Comparison of ENCODE assay signal across 11 cellular contexts in genomic region chr2:221527759-221528444, GRCh38. TPM values are rescaled to one million over a fixed set of nuclear protein-coding genes. Genes with fewer than 3 reads are reported as not detected.
A peak's percentile ranks its signal among the peaks of the same experiment; 100 is the strongest.
DNase-seq lines count a peak whose midpoint lies in the region; ATAC-seq and TF ChIP-seq lines count a peak whose summit lies in the region.
"Had no signal": no experiment of that assay in that cellular context is flagged by ENCODE, and none has a peak within 500 bp of the region (broad histone marks: within the 10 kb centered on the region; RNA-seq: fewer than 3 reads in every experiment).

No MANE protein-coding gene starts in this region.

- H3K4me3 ChIP-seq in left lung: no peak overlapping the region
- H3K4me3 ChIP-seq: spleen had no signal

- no peaks in the 10 kb centered on the region for H3K27me3 ChIP-seq in left lung
- H3K27me3 ChIP-seq: spleen had no signal

- TF ChIP-seq CTCF in left lung (IDR thresholded peaks at IDR 0.05) (no peak), type B pancreatic cell (conservative IDR thresholded peaks at IDR 0.05) (no peak)

- H3K36me3 ChIP-seq in left lung: no peaks in the 10 kb centered on the region
- H3K36me3 ChIP-seq: spleen had no signal

- intact Hi-C loops in left lung (cut with DNase I): no loop called here

- H3K27ac ChIP-seq in left lung: peak overlapping the region; percentile 69 to 75

- no peaks in the 10 kb centered on the region for H3K9me3 Mint-ChIP-seq in activated naive CD4-positive, alpha-beta T cell treated with anti-CD3 and anti-CD28 coated beads, Interleukin-2, amount 50 U/mL, for 24 hours
- H3K9me3 Mint-ChIP-seq in type B pancreatic cell: no peaks in the 10 kb centered on the region

- ATAC-seq in left lung (peak; percentile 67), HG02981 (IDR thresholded peaks at IDR 0.05; ENCODE audit: unreplicated experiment) (no peak), GM19467 (IDR thresholded peaks at IDR 0.05; ENCODE audit: unreplicated experiment) (no peak)

- H3K9me3 ChIP-seq in left lung: no peaks in the 10 kb centered on the region
- H3K9me3 ChIP-seq: spleen had no signal

- no peaks in the 10 kb centered on the region for H3K27me3 Mint-ChIP-seq in activated naive CD4-positive, alpha-beta T cell treated with anti-CD3 and anti-CD28 coated beads, Interleukin-2, amount 50 U/mL, for 24 hours
- peaks cover 4% of the 10 kb centered on the region for H3K27me3 Mint-ChIP-seq in type B pancreatic cell

- peak; percentile 22 for DNase-seq in activated naive CD4-positive, alpha-beta T cell treated with Interleukin-2 at 50 U/mL for 16 hours
- DNase-seq in activated naive CD4-positive, alpha-beta T cell treated with anti-CD3 and anti-CD28 coated beads, Interleukin-2, amount 50 U/mL, for 16 hours: no peak
- DNase-seq in left lung (no peak), type B pancreatic cell (ENCODE audit: extremely low spot score, unreplicated experiment) (no peak), iPS-NIHi7 (ENCODE audit: extremely low spot score) (no peak)
- DNase-seq: NCI-H345; spleen; stimulated activated naive CD4-positive, alpha-beta T cell treated with Interleukin-2 at 50 U/mL for 16 hours had no signal

- peaks cover 18 to 22% of the 10 kb centered on the region in 2 donors for H3K4me1 ChIP-seq in left lung

- peak overlapping the region; percentile 70 for H3K4me3 Mint-ChIP-seq in activated naive CD4-positive, alpha-beta T cell treated with anti-CD3 and anti-CD28 coated beads, Interleukin-2, amount 50 U/mL, for 24 hours
- peak overlapping the region; percentile 40 for H3K4me3 Mint-ChIP-seq in type B pancreatic cell

- H3K4me1 Mint-ChIP-seq in activated naive CD4-positive, alpha-beta T cell treated with anti-CD3 and anti-CD28 coated beads, Interleukin-2, amount 50 U/mL, for 24 hours: peaks cover 48% of the 10 kb centered on the region
- H3K4me1 Mint-ChIP-seq in type B pancreatic cell (ENCODE audit: unreplicated experiment): peaks cover 43% of the 10 kb centered on the region

- H3K27ac Mint-ChIP-seq in activated naive CD4-positive, alpha-beta T cell treated with anti-CD3 and anti-CD28 coated beads, Interleukin-2, amount 50 U/mL, for 24 hours: peak overlapping the region; percentile 97
- H3K27ac Mint-ChIP-seq in type B pancreatic cell: peak overlapping the region; percentile 58

- no peaks in the 10 kb centered on the region for H3K36me3 Mint-ChIP-seq in activated naive CD4-positive, alpha-beta T cell treated with anti-CD3 and anti-CD28 coated beads, Interleukin-2, amount 50 U/mL, for 24 hours
- H3K36me3 Mint-ChIP-seq in type B pancreatic cell: peaks cover 19% of the 10 kb centered on the region

RNA-seq across cellular contexts. Expression of gene EPHA4, which starts 44.2 kb away (rescaled TPM):
- total RNA-seq in left lung: 10 to 100 TPM; 17.7 to 41.0 TPM
- total RNA-seq in type B pancreatic cell (ENCODE audit: low replicate concordance): 78.3 and 82.4 TPM in 2 replicates
